8 cellular contexts compared by ENCODE assay signal in the genomic region with DNA sequence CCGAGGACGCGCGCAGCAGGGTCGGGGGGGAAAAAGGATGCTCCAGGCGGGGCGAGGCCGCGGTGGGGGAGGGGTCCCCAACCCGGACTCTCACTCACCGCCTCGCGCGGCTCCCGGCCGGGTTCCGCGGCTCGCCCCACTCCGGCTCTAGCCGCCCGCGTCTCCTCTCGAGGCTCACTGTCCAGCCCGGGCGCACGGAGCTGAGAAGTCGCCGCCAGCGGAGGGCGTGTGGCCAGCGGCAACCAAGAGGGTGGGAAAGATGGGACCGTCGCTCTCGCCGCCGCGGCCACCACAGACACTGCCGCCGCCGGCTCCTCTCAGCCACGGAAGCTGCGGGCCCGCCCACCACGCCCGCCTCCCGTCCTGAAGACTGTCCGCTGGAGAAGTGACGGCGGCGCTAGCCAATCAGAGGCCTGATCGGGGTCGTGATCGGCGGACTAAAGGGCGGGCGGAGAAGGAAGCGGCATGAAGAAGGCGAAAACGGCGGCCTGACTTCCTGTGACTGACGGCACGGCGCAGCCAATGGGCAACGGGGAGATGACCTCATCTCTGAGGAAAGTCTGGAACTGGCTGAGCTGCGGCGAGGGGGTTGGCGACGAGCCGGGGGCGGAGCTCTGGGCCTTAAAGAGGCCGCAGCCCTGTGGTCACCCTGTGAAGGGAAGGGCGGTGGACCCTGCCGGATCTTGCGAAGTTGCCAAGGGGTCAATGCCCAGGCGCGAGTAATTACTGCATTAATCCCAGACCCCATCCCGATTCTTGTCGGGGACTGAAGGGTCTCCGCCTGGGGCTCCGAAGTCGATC. TPM values are rescaled to one million over a fixed set of nuclear protein-coding genes. Genes with fewer than 3 reads are reported as not detected.
DNase-seq lines count a peak whose midpoint lies in the region; ATAC-seq and TF ChIP-seq lines count a peak whose summit lies in the region.

MRTFA (minus strand) TSS at position 340 of the 801 bp plus-strand sequence.

- no peaks in the 10 kb centered on the region for H3K36me3 Mint-ChIP-seq in dendritic cell treated with granulocyte-macrophage colony-stimulating factor and Interleukin-4, amounts not matched to agents 40 ng/mL and 50 ng/mL, for 4 days (ENCODE audit: low read depth)

- intact Hi-C loops in dendritic cell treated with granulocyte-macrophage colony-stimulating factor and Interleukin-4, amounts not matched to agents 40 ng/mL and 50 ng/mL, for 4 days (cut with micrococcal nuclease) = loop anchor here (10.0 kb wide), 1 partner anchor 202 kb away; no protein-coding TSS in a partner anchor

- H3K4me3 Mint-ChIP-seq in dendritic cell treated with granulocyte-macrophage colony-stimulating factor and Interleukin-4, amounts not matched to agents 40 ng/mL and 50 ng/mL, for 4 days = peak within 1 kb of the TSS; percentile 85

- H3K27ac Mint-ChIP-seq in dendritic cell treated with granulocyte-macrophage colony-stimulating factor and Interleukin-4, amounts not matched to agents 40 ng/mL and 50 ng/mL, for 4 days = peak within 1 kb of the TSS; percentile 95

- H3K27ac ChIP-seq in C4-2B = peak within 1 kb of the TSS; percentile 72

- H3K9me3 Mint-ChIP-seq in dendritic cell treated with granulocyte-macrophage colony-stimulating factor and Interleukin-4, amounts not matched to agents 40 ng/mL and 50 ng/mL, for 4 days = no peaks in the 10 kb centered on the region

- peak; percentile 93 for ATAC-seq in GM19395 (IDR thresholded peaks at IDR 0.05; ENCODE audit: unreplicated experiment)
- peak; percentile 86 for ATAC-seq in HG03565 (IDR thresholded peaks at IDR 0.05; ENCODE audit: unreplicated experiment)
- peak; percentile 95 for ATAC-seq in left lobe of liver

- DNase-seq in NCI-H774 (lab: John Stamatoyannopoulos, UW) = peak; percentile 91
- peak; percentile 99 for DNase-seq in activated CD4-positive, alpha-beta T cell treated with anti-CD3 and anti-CD28 coated beads, Interleukin-2, amount 50 U/mL, for 4 hours
- DNase-seq in left lobe of liver (ENCODE audit: low spot score) = peak; percentile 100
- peak; percentile 99 for DNase-seq in stimulated activated CD4-positive, alpha-beta T cell treated with anti-CD3 and anti-CD28 coated beads, Interleukin-2, amount 100 ng/mL, for 4 hours (ENCODE audit: low read depth)

- TF ChIP-seq CTCF in C4-2B (conservative IDR thresholded peaks at IDR 0.05) = no peak

- H3K27me3 Mint-ChIP-seq in dendritic cell treated with granulocyte-macrophage colony-stimulating factor and Interleukin-4, amounts not matched to agents 40 ng/mL and 50 ng/mL, for 4 days = no peaks in the 10 kb centered on the region

- peaks cover 43% of the 10 kb centered on the region for H3K4me1 Mint-ChIP-seq in dendritic cell treated with granulocyte-macrophage colony-stimulating factor and Interleukin-4, amounts not matched to agents 40 ng/mL and 50 ng/mL, for 4 days (ENCODE audit: low read depth)

RNA-seq across cellular contexts. Expression of gene MRTFA, which starts in this region (rescaled TPM):
- total RNA-seq in left lobe of liver = 12.8 TPM

Comparison
In these comparisons a context has a peak if more than half of its experiments do, and no peak if none do; other contexts are left out.
1. Peak in every context shown above with its lines: DNase-seq, ATAC-seq and H3K27ac ChIP-seq.